ENCODE assay signal across 8 cellular contexts in the genomic region with DNA sequence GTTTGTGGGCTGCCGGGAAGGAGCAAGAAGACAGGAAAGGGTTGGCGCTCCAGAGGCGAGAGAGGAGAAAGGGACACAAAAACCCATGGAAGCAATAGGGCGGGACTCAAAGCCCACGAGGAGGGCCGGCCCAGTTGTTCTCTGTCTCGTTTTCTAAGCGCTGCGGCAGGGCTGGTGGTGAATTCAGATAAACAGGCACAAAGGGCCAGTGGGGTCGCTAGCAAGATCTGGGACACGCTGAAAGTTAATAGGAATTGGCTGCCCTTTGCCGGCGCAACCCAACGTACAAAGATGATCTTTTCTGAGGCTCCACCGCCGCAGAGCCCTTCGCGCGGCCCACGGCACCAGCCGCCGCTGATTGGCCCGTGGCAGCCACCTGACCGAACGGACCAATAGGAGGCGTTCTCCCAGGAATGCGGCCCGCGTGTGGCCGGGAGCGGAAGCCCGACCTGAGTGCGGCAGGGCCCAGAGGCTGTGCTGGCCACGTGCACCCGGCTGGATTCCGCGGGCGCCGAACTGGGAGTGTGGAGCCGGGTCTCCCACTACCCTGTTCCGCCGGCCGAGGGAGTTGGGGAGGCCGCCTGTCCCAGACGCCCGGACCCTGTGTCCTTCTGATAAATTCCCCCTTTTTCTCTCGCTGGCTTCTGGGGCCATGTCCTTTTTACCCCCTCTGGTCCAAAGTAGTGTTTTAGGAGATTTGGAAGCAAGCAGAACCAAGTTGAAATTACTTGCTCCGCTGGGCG. TPM values are rescaled to one million over a fixed set of nuclear protein-coding genes. Genes with fewer than 3 reads are reported as not detected.
A peak's percentile ranks its signal among the peaks of the same experiment; 100 is the strongest.
DNase-seq lines count a peak whose midpoint lies in the region; ATAC-seq, FAIRE-seq and TF ChIP-seq lines count a peak whose summit lies in the region.

No MANE protein-coding gene starts in this region.

- intact Hi-C loops in OCI-LY7 (cut with micrococcal nuclease; ENCODE audit: unreplicated experiment) (no loop called here), cardiac septum (cut with DNase I) (loop anchor here (5.0 kb wide), 1 partner anchor 115 kb away; no protein-coding TSS in a partner anchor), transverse colon (cut with DNase I; ENCODE audit: low total_unique reads) (no loop called here)

- POLR2A ChIA-PET in OCI-LY7 (lab: Charles Lee), result interaction anchor here (0.7 kb wide), 1 partner anchor 61 kb away, joined by 3 read pairs; no protein-coding TSS in a partner anchor

- no peaks in the 10 kb centered on the region for H3K36me3 Mint-ChIP-seq in activated naive CD8-positive, alpha-beta T cell

- no peaks in the 10 kb centered on the region for H3K9me2 ChIP-seq in OCI-LY7 (ENCODE audit: insufficient read depth, low read length)

- no peaks in the 10 kb centered on the region for H3K36me3 ChIP-seq in OCI-LY7 (ENCODE audit: insufficient read depth, low read length)
- no peaks in the 10 kb centered on the region for H3K36me3 ChIP-seq in transverse colon

- no peaks in the 10 kb centered on the region for H4K20me1 ChIP-seq in OCI-LY7 (ENCODE audit: insufficient read depth, low read length)

- peak overlapping the region; percentile 49 for H3K4me3 Mint-ChIP-seq in activated naive CD8-positive, alpha-beta T cell

- CTCF ChIA-PET in OCI-LY7 (lab: Charles Lee; ENCODE audit: unreplicated experiment), result no interaction called here

- peak; percentile 45 for FAIRE-seq in GM12891 (lab: Jason Lieb, UNC)

- no peaks in the 10 kb centered on the region for H3K9me3 Mint-ChIP-seq in activated naive CD8-positive, alpha-beta T cell (ENCODE audit: low read depth)

- ATAC-seq in GM21526 (IDR thresholded peaks at IDR 0.05; ENCODE audit: low FRiP score, unreplicated experiment) (no peak), GM21381 (IDR thresholded peaks at IDR 0.05; ENCODE audit: unreplicated experiment) (no peak)

- no peaks in the 10 kb centered on the region for H3K27me3 Mint-ChIP-seq in activated naive CD8-positive, alpha-beta T cell

- H3K27ac ChIP-seq in OCI-LY7 (ENCODE audit: low read depth, low read length, poor library complexity, severe bottlenecking), result peak overlapping the region; percentile 47
- H3K27ac ChIP-seq in transverse colon, result peak overlapping the region; percentile 36 to 81 (median 74)

- BruUV-seq in OCI-LY7 (replicated peaks; lab: Mats Ljungman, UMichigan), result no TSS peak

- peak overlapping the region; percentile 89 for H2AFZ ChIP-seq in OCI-LY7 (ENCODE audit: low read length)

- no peak for TF ChIP-seq EP300 in transverse colon (IDR thresholded peaks at IDR 0.05; ENCODE audit: low read depth)

- H3K9me3 ChIP-seq in OCI-LY7 (ENCODE audit: low read length), result no peaks in the 10 kb centered on the region
- H3K9me3 ChIP-seq in transverse colon, result no peaks in the 10 kb centered on the region

- peak overlapping the region; percentile 65 for H3K4me2 ChIP-seq in OCI-LY7 (ENCODE audit: low read length)

- H3K79me2 ChIP-seq in OCI-LY7 (ENCODE audit: insufficient read depth, low read depth, low read length), result no peaks in the 10 kb centered on the region

- WGBS in transverse colon (ENCODE audit: low coverage in 1 of 2), 2 donors, result 58 to 67% methylated on average over 10 to 42 of the region's 49 CpGs

- TF ChIP-seq CTCF in OCI-LY7 (conservative IDR thresholded peaks at IDR 0.05; ENCODE audit: low read length) (no peak), transverse colon (IDR thresholded peaks at IDR 0.05) (no peak)

- no peaks in the 10 kb centered on the region for H3K27me3 ChIP-seq in transverse colon

- H3K4me1 ChIP-seq in OCI-LY7 (ENCODE audit: insufficient read depth, low read length, poor library complexity, severe bottlenecking) (peaks cover 50% of the 10 kb centered on the region), transverse colon (peaks cover 0 to 16% (median 4%) of the 10 kb centered on the region in 4 donors)

- peaks cover 17% of the 10 kb centered on the region for H3K4me1 Mint-ChIP-seq in activated naive CD8-positive, alpha-beta T cell (ENCODE audit: low read depth)

- H3K4me3 ChIP-seq in OCI-LY7 (ENCODE audit: low read depth, low read length, poor library complexity, severe bottlenecking) (peak overlapping the region; percentile 41), transverse colon (peak overlapping the region in 2 of 4 donors; percentile 4 to 25)

- in situ Hi-C loops in transverse colon (cut with MboI; ENCODE audit: low pct_ligation_motif_present in 1 of 4, low pct_unique_long_range_greater_than_20kb in 1 of 4, low sequenced_read_pairs in 3 of 4), result loop anchor here in 1 of 4 donors (25.0 kb wide), 1 partner anchor 170 kb away; no protein-coding TSS in a partner anchor

- peak overlapping the region; percentile 74 for H3K27ac Mint-ChIP-seq in activated naive CD8-positive, alpha-beta T cell

- peak; percentile 67 for DNase-seq in GM12891 (ENCODE audit: insufficient read length, low spot score)
- DNase-seq in OCI-LY7 (ENCODE audit: low spot score), result peak; percentile 93
- peak; percentile 96 for DNase-seq in cardiac septum (ENCODE audit: low spot score)
- DNase-seq in putamen (ENCODE audit: low spot score), result peak; percentile 87
- DNase-seq in transverse colon, result peak; percentile 80

- TF ChIP-seq POLR2A in GM12891 (IDR thresholded peaks at IDR 0.05; ENCODE audit: low read depth, low read length), result no peak
- TF ChIP-seq POLR2A in transverse colon (IDR thresholded peaks at IDR 0.05), result no peak

TF ChIP-seq in GM12891, 5 proteins besides CTCF, POLR2A, EP300 and RAD21:
- TF ChIP-seq POU2F2 (IDR thresholded peaks at IDR 0.05; ENCODE audit: low read depth, low read length) (no peak), POLR2AphosphoS5 (IDR thresholded peaks at IDR 0.05; ENCODE audit: low read depth, low read length) (no peak), TAF1 (IDR thresholded peaks at IDR 0.05; ENCODE audit: low read depth, low read length) (no peak), PAX5 (IDR thresholded peaks at IDR 0.05; ENCODE audit: insufficient read depth, low read length, severe bottlenecking) (no peak), SPI1 (IDR thresholded peaks at IDR 0.05; ENCODE audit: low read depth, low read length) (no peak)

RNA-seq across cellular contexts. Expression of a gene that starts 16.8 kb away (rescaled TPM):
- polyA plus RNA-seq in GM12891 (2012; ENCODE audit: low read depth, missing spikeins), result 14.9 TPM
- 59.6 and 64.3 TPM in 2 replicates for total RNA-seq in OCI-LY7 (2014; rRNA removed; shearing (Covaris generic))
- total RNA-seq in OCI-LY7 (2022), result 132 and 142 TPM in 2 replicates
- 53.9 TPM for total RNA-seq in cardiac septum
- 10 to 100 TPM; 32.6 to 84.9 (median 60.7) TPM for total RNA-seq in transverse colon

RNA-seq across cellular contexts. Expression of a gene that starts 30.1 kb away (rescaled TPM):
- 0.33 TPM for polyA plus RNA-seq in GM12891 (2012; ENCODE audit: low read depth, missing spikeins)
- total RNA-seq in OCI-LY7 (2014; rRNA removed; shearing (Covaris generic)), result 0.39 and 1.2 TPM in 2 replicates
- 3.5 and 4.5 TPM in 2 replicates for total RNA-seq in OCI-LY7 (2022)
- 0.40 TPM for total RNA-seq in cardiac septum
- total RNA-seq in transverse colon, result 10 to 100 TPM; 15.3 to 86.2 (median 22.2) TPM
